ENCODE assay signal across 20 cellular contexts in the genomic region with DNA sequence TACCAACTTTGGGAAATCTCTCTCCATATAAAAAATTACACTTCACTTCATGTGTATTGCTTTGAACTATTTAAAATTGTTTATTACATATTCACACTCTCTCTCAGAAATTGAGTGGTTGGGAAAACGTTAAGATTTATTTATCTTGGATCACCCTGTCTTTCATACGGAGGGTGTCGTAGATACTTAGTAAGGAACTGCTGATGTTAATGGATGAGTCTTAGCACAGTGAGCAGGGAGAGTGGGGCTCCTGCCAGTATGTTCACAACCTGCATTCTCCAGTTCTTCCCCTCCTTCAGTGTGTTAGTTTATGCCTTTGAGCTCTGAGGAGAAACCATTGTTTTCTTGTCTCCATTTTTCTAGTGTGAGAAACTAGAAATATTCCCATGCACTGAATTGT.
A peak's percentile ranks its signal among the peaks of the same experiment; 100 is the strongest.
DNase-seq lines count a peak whose midpoint lies in the region; ATAC-seq and TF ChIP-seq lines count a peak whose summit lies in the region.
"Had no signal": no experiment of that assay in that cellular context is flagged by ENCODE, and none has a peak within 500 bp of the region (broad histone marks: within the 10 kb centered on the region; RNA-seq: fewer than 3 reads in every experiment).

No MANE protein-coding gene starts in this region.

- no peak for DNase-seq in right cardiac atrium
- DNase-seq in heart right ventricle = no peak
- DNase-seq in chondrocyte (ENCODE audit: low spot score) = no peak
- no peak for DNase-seq in tibial artery
- DNase-seq in T-helper 2 cell treated with Interferon-gamma antibody and Interleukin-4, amounts not matched to agents 5 μg/mL and 100 μg/mL, for 36 hours (ENCODE audit: low spot score) = no peak
- DNase-seq in GM23248 = no peak
- DNase-seq: Calu3, Kasumi-1, MV-4-11, NCI-H1105, NCI-H1436 treated with DMSO at 0.1 percent for 48 hours, NCI-H187 treated with DMSO at 0.1 percent for 48 hours, NCI-H2171 treated with DMSO at 0.1 percent for 48 hours, NCI-H524, NCI-H774, SK-N-SH had no signal

- H3F3A ChIP-seq in GM23248 (ENCODE audit: insufficient read depth) = no peaks in the 10 kb centered on the region; the same call in 1 of the 2 replicates

- intact Hi-C loops in right cardiac atrium (cut with DNase I) (no loop called here), heart right ventricle (cut with DNase I) (loop anchor here in 1 of 10 donors (5.0 kb wide), 1 partner anchor 64 kb away; no protein-coding TSS in a partner anchor), tibial artery (cut with DNase I; ENCODE audit: low total_unique reads) (no loop called here)

- H3K36me3 Mint-ChIP-seq in chondrocyte (ENCODE audit: low read depth) = no peaks in the 10 kb centered on the region
- no peaks in the 10 kb centered on the region for H3K36me3 Mint-ChIP-seq in nephron (ENCODE audit: low read depth)
- no peaks in the 10 kb centered on the region for H3K36me3 Mint-ChIP-seq in T-helper 2 cell treated with Interferon-gamma antibody and Interleukin-4, amounts not matched to agents 5 μg/mL and 100 μg/mL, for 36 hours (ENCODE audit: low read depth)

- peaks cover 96% of the 10 kb centered on the region for H3K79me2 ChIP-seq in GM23248 (ENCODE audit: insufficient read depth)

- H3K27ac ChIP-seq in right cardiac atrium (ENCODE audit: low read length) (peak overlapping the region; percentile 47), heart right ventricle (peak overlapping the region in 2 of 10 donors; percentile 2 to 81), tibial artery (peak overlapping the region; percentile 71 to 74), GM23248 (no peak overlapping the region)

- H3K27ac Mint-ChIP-seq in chondrocyte (ENCODE audit: unreplicated experiment) (peak overlapping the region; percentile 76), nephron (peak overlapping the region; percentile 2 to 53 (median 19))
- no peak overlapping the region for H3K27ac Mint-ChIP-seq in T-helper 2 cell treated with Interferon-gamma antibody and Interleukin-4, amounts not matched to agents 5 μg/mL and 100 μg/mL, for 36 hours

- H4K20me1 ChIP-seq in GM23248 (ENCODE audit: insufficient read depth) = no peaks in the 10 kb centered on the region

- TF ChIP-seq CTCF in heart right ventricle (IDR thresholded peaks at IDR 0.05) (no peak), chondrocyte (IDR thresholded peaks at IDR 0.05) (no peak), nephron (IDR thresholded peaks at IDR 0.05; ENCODE audit: unreplicated experiment in 3 of 3) (no peak), tibial artery (IDR thresholded peaks at IDR 0.05) (no peak)

- no peaks in the 10 kb centered on the region for H3K9me3 Mint-ChIP-seq in chondrocyte (ENCODE audit: low read depth)
- no peaks in the 10 kb centered on the region for H3K9me3 Mint-ChIP-seq in nephron
- H3K9me3 Mint-ChIP-seq in T-helper 2 cell treated with Interferon-gamma antibody and Interleukin-4, amounts not matched to agents 5 μg/mL and 100 μg/mL, for 36 hours = no peaks in the 10 kb centered on the region

- peaks cover 48% of the 10 kb centered on the region for H3K4me1 Mint-ChIP-seq in chondrocyte (ENCODE audit: low read depth)
- H3K4me1 Mint-ChIP-seq in nephron = peaks cover 51% of the 10 kb centered on the region
- H3K4me1 Mint-ChIP-seq in T-helper 2 cell treated with Interferon-gamma antibody and Interleukin-4, amounts not matched to agents 5 μg/mL and 100 μg/mL, for 36 hours (ENCODE audit: low read depth) = no peaks in the 10 kb centered on the region

- in situ Hi-C loops in GM23248 (cut with MboI) = no loop called here

- H3K27me3 ChIP-seq in right cardiac atrium (ENCODE audit: control insufficient read depth, insufficient read depth) (no peaks in the 10 kb centered on the region), heart right ventricle (no peaks in the 10 kb centered on the region), tibial artery (no peaks in the 10 kb centered on the region), GM23248 (replicated peaks; ENCODE audit: insufficient read depth) (no peaks in the 10 kb centered on the region)

- H3K4me2 ChIP-seq in GM23248 (ENCODE audit: unreplicated experiment) = no peak overlapping the region
- H3K4me2 ChIP-seq: SK-N-SH had no signal

- H3K9ac ChIP-seq in GM23248 = no peak overlapping the region
- H3K9ac ChIP-seq: SK-N-SH had no signal

- H3K9me3 ChIP-seq in right cardiac atrium (ENCODE audit: control insufficient read depth, low read length) = no peaks in the 10 kb centered on the region
- peaks cover 0 to 4% (median 0%) of the 10 kb centered on the region in 11 donors for H3K9me3 ChIP-seq in heart right ventricle
- no peaks in the 10 kb centered on the region for H3K9me3 ChIP-seq in tibial artery
- H3K9me3 ChIP-seq in GM23248 (ENCODE audit: low read depth) = no peaks in the 10 kb centered on the region
- H3K9me3 ChIP-seq: SK-N-SH had no signal

- H3K9me2 ChIP-seq in GM23248 (ENCODE audit: insufficient read depth) = peaks cover 3% of the 10 kb centered on the region; the same call in 1 of the 2 replicates
- H3K9me2 ChIP-seq: SK-N-SH had no signal

- H3K4me3 ChIP-seq in right cardiac atrium (ENCODE audit: low read length) (no peak overlapping the region), heart right ventricle (no peak overlapping the region), tibial artery (no peak overlapping the region), GM23248 (no peak overlapping the region)
- H3K4me3 ChIP-seq: K562 had no signal

- H2AFZ ChIP-seq in GM23248 = no peak overlapping the region

- peaks cover 9% of the 10 kb centered on the region for H3K4me1 ChIP-seq in right cardiac atrium (ENCODE audit: control insufficient read depth, insufficient read depth, low read length)
- H3K4me1 ChIP-seq in heart right ventricle = peaks cover 3 to 50% (median 26%) of the 10 kb centered on the region in 9 donors
- H3K4me1 ChIP-seq in tibial artery = peaks cover 0 to 68% (median 30%) of the 10 kb centered on the region in 4 donors
- H3K4me1 ChIP-seq in GM23248 (ENCODE audit: insufficient read depth) = peaks cover 19% of the 10 kb centered on the region

- WGBS in right cardiac atrium = 27% methylated on average over 3 of the region's 3 CpGs
- WGBS in heart right ventricle, 2 donors = 46 to 51% methylated on average over 3 of the region's 3 CpGs
- WGBS in GM23248 (ENCODE audit: low coverage in 1 of 2, low lambda C conversion rate in 2 of 2, missing lambda C conversion rate in 2 of 2), 2 experiments = 78 to 82% methylated on average over 3 of the region's 3 CpGs

- H3K27me3 Mint-ChIP-seq in chondrocyte (ENCODE audit: low read depth) (no peaks in the 10 kb centered on the region), nephron (ENCODE audit: low read depth) (no peaks in the 10 kb centered on the region)
- no peaks in the 10 kb centered on the region for H3K27me3 Mint-ChIP-seq in T-helper 2 cell treated with Interferon-gamma antibody and Interleukin-4, amounts not matched to agents 5 μg/mL and 100 μg/mL, for 36 hours (ENCODE audit: low read depth)

- H3K4me3 Mint-ChIP-seq in chondrocyte (ENCODE audit: unreplicated experiment) (no peak overlapping the region), nephron (no peak overlapping the region)
- no peak overlapping the region for H3K4me3 Mint-ChIP-seq in T-helper 2 cell treated with Interferon-gamma antibody and Interleukin-4, amounts not matched to agents 5 μg/mL and 100 μg/mL, for 36 hours

- no peak for ATAC-seq in right cardiac atrium
- ATAC-seq in heart right ventricle = no peak
- ATAC-seq in GM18502 (IDR thresholded peaks at IDR 0.05; ENCODE audit: poor library complexity, unreplicated experiment) = no peak
- ATAC-seq: HCT116, K562 had no signal

- H3K36me3 ChIP-seq in heart right ventricle (no peaks in the 10 kb centered on the region), tibial artery (no peaks in the 10 kb centered on the region), GM23248 (ENCODE audit: low read depth) (no peaks in the 10 kb centered on the region)
